8 cellular contexts compared by ENCODE assay signal in genomic region chr22:37802310-37803194, GRCh38. TPM values are rescaled to one million over a fixed set of nuclear protein-coding genes. Genes with fewer than 3 reads are reported as not detected.
DNase-seq lines count a peak whose midpoint lies in the region; ATAC-seq and TF ChIP-seq lines count a peak whose summit lies in the region.

No MANE protein-coding gene starts in this region.

- no peaks in the 10 kb centered on the region for H3K36me3 ChIP-seq in CD4-positive, CD25-positive, alpha-beta regulatory T cell (ENCODE audit: control insufficient read depth, insufficient read depth, low read length)
- H3K36me3 ChIP-seq in ectodermal cell (ENCODE audit: control insufficient read depth, insufficient read depth, low read length), result no peaks in the 10 kb centered on the region
- no peaks in the 10 kb centered on the region for H3K36me3 ChIP-seq in lower lobe of right lung

- peaks cover 0 to 3% (median 0%) of the 10 kb centered on the region in 7 donors for H3K9me3 Mint-ChIP-seq in CD4-positive, CD25-positive, alpha-beta regulatory T cell

- peaks cover 11 to 44% (median 20%) of the 10 kb centered on the region in 4 donors for H3K4me1 Mint-ChIP-seq in CD4-positive, CD25-positive, alpha-beta regulatory T cell

- H3K4me3 Mint-ChIP-seq in CD4-positive, CD25-positive, alpha-beta regulatory T cell, result peak overlapping the region; percentile 59 to 82 (median 71)

- WGBS in ectodermal cell, 2 experiments, result 1% methylated on average over 63 of the region's 63 CpGs

- H3K36me3 Mint-ChIP-seq in CD4-positive, CD25-positive, alpha-beta regulatory T cell, result no peaks in the 10 kb centered on the region

- peaks cover 37% of the 10 kb centered on the region for H3K4me1 ChIP-seq in CD4-positive, CD25-positive, alpha-beta regulatory T cell (ENCODE audit: control insufficient read depth, insufficient read depth, low read length, poor library complexity, severe bottlenecking)
- H3K4me1 ChIP-seq in ectodermal cell (ENCODE audit: control insufficient read depth, insufficient read depth, low read length) (peaks cover 19% of the 10 kb centered on the region), lower lobe of right lung (peaks cover 42% of the 10 kb centered on the region)

- no peak for ATAC-seq in CD4-positive, CD25-positive, alpha-beta regulatory T cell (ENCODE audit: low read depth in 2 of 2)
- ATAC-seq in lower lobe of right lung (peak; percentile 42 to 54), HG02642 (IDR thresholded peaks at IDR 0.05; ENCODE audit: poor library complexity, unreplicated experiment) (no peak)

- no peak overlapping the region for H3K27ac ChIP-seq in CD4-positive, CD25-positive, alpha-beta regulatory T cell (ENCODE audit: insufficient read depth, low read length, poor library complexity, severe bottlenecking)
- H3K27ac ChIP-seq in ectodermal cell (ENCODE audit: insufficient read depth, low read depth, low read length, poor library complexity, severe bottlenecking) (no peak overlapping the region), lower lobe of right lung (peak overlapping the region; percentile 72), temporal lobe (ENCODE audit: low read depth, low read length) (peak overlapping the region; percentile 65)

- TF ChIP-seq CTCF in lower lobe of right lung (IDR thresholded peaks at IDR 0.05), result no peak

- CTCF ChIA-PET in HEK293T (lab: Yijun Ruan, JAX), result interaction anchor here (0.6 kb wide), 1 partner anchor 789 kb away, joined by 3 read pairs; no protein-coding TSS in a partner anchor

- H3K27me3 ChIP-seq in CD4-positive, CD25-positive, alpha-beta regulatory T cell (ENCODE audit: control insufficient read depth, insufficient read depth, low read length), result peaks cover 10% of the 10 kb centered on the region
- H3K27me3 ChIP-seq in ectodermal cell (ENCODE audit: control insufficient read depth, insufficient read depth, low read length, poor library complexity, severe bottlenecking), result peaks cover 44% of the 10 kb centered on the region
- H3K27me3 ChIP-seq in lower lobe of right lung (ENCODE audit: low read depth), result no peaks in the 10 kb centered on the region

- POLR2A ChIA-PET in HEK293T (lab: Yijun Ruan, JAX), result interaction anchor here (0.6 to 1.6 kb wide), 10 partner anchors 34 to 194 kb away, joined by 3 to 8 read pairs (median 3); partner anchors contain the start of genes ANKRD54, EIF3L, GGA1 and NOL12

- H3K27ac Mint-ChIP-seq in CD4-positive, CD25-positive, alpha-beta regulatory T cell, result no peak overlapping the region

- intact Hi-C loops in lower lobe of right lung (cut with DNase I), result no loop called here

- DNase-seq in CD4-positive, CD25-positive, alpha-beta regulatory T cell, result no peak
- DNase-seq in HEK293T (ENCODE audit: extremely low spot score), result peak; percentile 78
- DNase-seq in SK-MEL-5 (ENCODE audit: low read depth, low spot score), result peak; percentile 50
- peak; percentile 75 for DNase-seq in lower lobe of right lung
- DNase-seq in glomerular visceral epithelial cell (ENCODE audit: extremely low spot score), result no peak

- peak overlapping the region; percentile 19 for H3K4me3 ChIP-seq in CD4-positive, CD25-positive, alpha-beta regulatory T cell (ENCODE audit: low read depth, low read length)
- peak overlapping the region; percentile 72 for H3K4me3 ChIP-seq in ectodermal cell (ENCODE audit: insufficient read depth, low read depth, low read length)
- peak overlapping the region; percentile 73 for H3K4me3 ChIP-seq in lower lobe of right lung

- no peaks in the 10 kb centered on the region for H3K9me3 ChIP-seq in CD4-positive, CD25-positive, alpha-beta regulatory T cell (ENCODE audit: control insufficient read depth in 2 of 2, low read length in 2 of 2)
- H3K9me3 ChIP-seq in ectodermal cell (ENCODE audit: control insufficient read depth, low read length), result no peaks in the 10 kb centered on the region
- H3K9me3 ChIP-seq in lower lobe of right lung, result no peaks in the 10 kb centered on the region

- in situ Hi-C loops in SK-MEL-5 (cut with HindIII; ENCODE audit: low pct_unique_long_range_greater_than_20kb, low sequenced_read_pairs), result no loop called here

- H3K27me3 Mint-ChIP-seq in CD4-positive, CD25-positive, alpha-beta regulatory T cell, result peaks cover 65% of the 10 kb centered on the region

TF ChIP-seq in HEK293T, 16 proteins besides CTCF, POLR2A, EP300 and RAD21:
- TF ChIP-seq NFRKB (IDR thresholded peaks at IDR 0.05), result no peak
- peak; percentile 55; the same call in 1 of the 2 replicates for TF ChIP-seq L3MBTL2 (conservative IDR thresholded peaks at IDR 0.05)

RNA-seq across cellular contexts. Expression of gene GCAT, which starts 5.2 kb away (rescaled TPM):
- 0.72 TPM for total RNA-seq in CD4-positive, CD25-positive, alpha-beta regulatory T cell
- polyA plus RNA-seq in CD4-positive, CD25-positive, alpha-beta regulatory T cell, result 1 to 10 TPM in 3 of 4 donors, under 1 TPM in 1; 0.45 to 2.0 (median 1.4) TPM
- 29.3 and 32.5 TPM in 2 replicates for total RNA-seq in SK-MEL-5 (2014; rRNA removed; shearing (Covaris generic))
- polyA plus RNA-seq in SK-MEL-5 (2015; cell fraction: cytosol; rRNA removed), result 23.6 and 24.7 TPM in 2 replicates
- polyA plus RNA-seq in SK-MEL-5 (2015; cell fraction: nucleus; rRNA removed), result 18.8 and 24.5 TPM in 2 replicates
- polyA plus RNA-seq in ectodermal cell (2013, experiment 1 of 4), result 15.3 TPM
- polyA plus RNA-seq in ectodermal cell (2013, experiment 2 of 4), result 13.0 TPM
- 11.3 TPM for polyA plus RNA-seq in ectodermal cell (2013, experiment 3 of 4)
- 11.7 TPM for polyA plus RNA-seq in ectodermal cell (2013, experiment 4 of 4)
- total RNA-seq in lower lobe of right lung (7.1 TPM), temporal lobe (4.7 TPM)

RNA-seq across cellular contexts. Expression of gene GALR3, which starts 20.6 kb away (rescaled TPM):
- not detected for total RNA-seq in CD4-positive, CD25-positive, alpha-beta regulatory T cell
- polyA plus RNA-seq in CD4-positive, CD25-positive, alpha-beta regulatory T cell, result not detected
- not detected in 2 replicates for total RNA-seq in SK-MEL-5 (2014; rRNA removed; shearing (Covaris generic))
- not detected in 2 replicates for polyA plus RNA-seq in SK-MEL-5 (2015; cell fraction: cytosol; rRNA removed)
- polyA plus RNA-seq in SK-MEL-5 (2015; cell fraction: nucleus; rRNA removed), result not detected in 2 replicates
- not detected for polyA plus RNA-seq in ectodermal cell (2013, experiment 1 of 4)
- polyA plus RNA-seq in ectodermal cell (2013, experiment 2 of 4), result not detected
- 0.43 TPM for polyA plus RNA-seq in ectodermal cell (2013, experiment 3 of 4)
- 0.28 TPM for polyA plus RNA-seq in ectodermal cell (2013, experiment 4 of 4)
- not detected for total RNA-seq in lower lobe of right lung
- not detected for total RNA-seq in temporal lobe

RNA-seq across cellular contexts. Expression of gene ANKRD54, which starts 41.6 kb away (rescaled TPM):
- total RNA-seq in CD4-positive, CD25-positive, alpha-beta regulatory T cell, result 18.8 TPM
- polyA plus RNA-seq in CD4-positive, CD25-positive, alpha-beta regulatory T cell, result 10 to 100 TPM; 15.4 to 21.4 (median 19.8) TPM
- 47.7 and 50.8 TPM in 2 replicates for total RNA-seq in SK-MEL-5 (2014; rRNA removed; shearing (Covaris generic))
- polyA plus RNA-seq in SK-MEL-5 (2015; cell fraction: cytosol; rRNA removed), result 105 TPM in 2 replicates
- 129 and 157 TPM in 2 replicates for polyA plus RNA-seq in SK-MEL-5 (2015; cell fraction: nucleus; rRNA removed)
- 22.0 TPM for polyA plus RNA-seq in ectodermal cell (2013, experiment 1 of 4)
- 18.2 TPM for polyA plus RNA-seq in ectodermal cell (2013, experiment 2 of 4)
- 15.4 TPM for polyA plus RNA-seq in ectodermal cell (2013, experiment 3 of 4)
- polyA plus RNA-seq in ectodermal cell (2013, experiment 4 of 4), result 17.1 TPM
- total RNA-seq in lower lobe of right lung (18.3 TPM), temporal lobe (16.0 TPM)

RNA-seq across cellular contexts. Expression of gene EIF3L, which starts 46.7 kb away (rescaled TPM):
- total RNA-seq in CD4-positive, CD25-positive, alpha-beta regulatory T cell, result 390 TPM
- polyA plus RNA-seq in CD4-positive, CD25-positive, alpha-beta regulatory T cell, result 100 to 1,000 TPM; 267 to 354 (median 308) TPM
- 664 and 804 TPM in 2 replicates for total RNA-seq in SK-MEL-5 (2014; rRNA removed; shearing (Covaris generic))
- polyA plus RNA-seq in SK-MEL-5 (2015; cell fraction: cytosol; rRNA removed), result 479 and 555 TPM in 2 replicates
- polyA plus RNA-seq in SK-MEL-5 (2015; cell fraction: nucleus; rRNA removed), result 236 and 246 TPM in 2 replicates
- polyA plus RNA-seq in ectodermal cell (2013, experiment 1 of 4), result 672 TPM
- polyA plus RNA-seq in ectodermal cell (2013, experiment 2 of 4), result 692 TPM
- polyA plus RNA-seq in ectodermal cell (2013, experiment 3 of 4), result 584 TPM
- polyA plus RNA-seq in ectodermal cell (2013, experiment 4 of 4), result 664 TPM
- total RNA-seq in lower lobe of right lung (385 TPM), temporal lobe (467 TPM)

Comparison
In these comparisons a context has a peak if more than half of its experiments do, and no peak if none do; other contexts are left out.
1. ATAC-seq: peak in lower lobe of right lung (2 of 2); none in CD4-positive, CD25-positive, alpha-beta regulatory T cell (0 of 2) and HG02642 (single experiment).
2. DNase-seq: peak in HEK293T (single experiment), SK-MEL-5 (single experiment) and lower lobe of right lung (single experiment); none in CD4-positive, CD25-positive, alpha-beta regulatory T cell (0 of 3) and glomerular visceral epithelial cell (single experiment).
3. H3K27ac ChIP-seq: peak in lower lobe of right lung (single experiment) and temporal lobe (single experiment); none in CD4-positive, CD25-positive, alpha-beta regulatory T cell (single experiment) and ectodermal cell (single experiment).
4. H3K4me3 ChIP-seq: peak in every context shown above with its lines; median percentile 73 in lower lobe of right lung; 72 in ectodermal cell; 19 in CD4-positive, CD25-positive, alpha-beta regulatory T cell.